ENCODE assay signal across 8 cellular contexts in the genomic region with DNA sequence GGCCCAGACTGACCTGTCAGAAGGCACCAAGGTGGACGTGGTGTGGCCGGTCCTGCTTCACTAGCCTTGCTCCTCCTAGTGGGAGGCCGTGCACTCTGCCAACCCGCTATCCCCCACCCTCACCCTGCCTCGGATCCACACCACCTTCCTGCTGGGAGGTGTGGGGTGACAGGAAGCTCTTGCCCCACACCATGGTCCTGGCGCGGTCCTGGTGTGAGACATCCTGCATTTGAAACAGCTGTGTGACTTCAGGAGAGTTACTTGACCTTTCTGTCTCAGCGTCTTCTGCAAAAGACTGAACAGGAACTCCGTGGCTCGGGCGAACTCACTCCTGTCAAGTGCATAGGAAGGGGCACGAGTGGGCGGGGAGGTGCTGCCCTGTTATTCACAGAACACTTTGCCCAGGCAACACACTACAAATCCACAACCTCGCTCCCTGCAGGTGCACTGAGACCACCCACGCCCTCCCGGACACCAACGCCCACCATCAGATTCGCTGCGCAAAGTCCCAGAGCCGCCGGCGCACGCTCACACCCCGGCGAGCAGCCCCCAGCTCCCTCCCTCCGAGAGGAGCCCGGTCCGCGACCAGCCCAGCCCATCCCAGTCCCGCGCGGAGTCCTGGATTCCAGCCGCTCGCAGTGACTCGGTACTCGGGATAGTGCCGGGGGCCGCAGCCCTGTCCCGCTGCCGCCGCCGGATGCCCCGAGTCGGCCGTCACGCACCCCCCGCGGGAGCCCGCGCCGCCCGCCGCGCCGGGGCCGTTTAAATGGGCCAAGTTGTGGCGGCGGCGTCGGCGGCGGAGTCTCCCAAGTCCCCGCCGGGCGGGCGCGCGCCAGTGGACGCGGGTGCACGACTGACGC. TPM values are rescaled to one million over a fixed set of nuclear protein-coding genes. Genes with fewer than 3 reads are reported as not detected.
DNase-seq lines count a peak whose midpoint lies in the region; ATAC-seq and TF ChIP-seq lines count a peak whose summit lies in the region.
"Had no signal": no experiment of that assay in that cellular context is flagged by ENCODE, and none has a peak within 500 bp of the region (broad histone marks: within the 10 kb centered on the region; RNA-seq: fewer than 3 reads in every experiment).

Gene SAMD11 (plus strand): TSS at position 793 of the 860 bp plus-strand sequence. CDS start 509 bp downstream, outside the sequence.

- H3K4me3 Mint-ChIP-seq in endothelial cell (ENCODE audit: unreplicated experiment) = peak within 1 kb of the TSS; percentile 65

- no peaks in the 10 kb centered on the region for H3K9me2 ChIP-seq in GM23248 (ENCODE audit: insufficient read depth)

- no peaks in the 10 kb centered on the region for H3K36me3 ChIP-seq in GM23248 (ENCODE audit: low read depth)

- DNase-seq in GM23248 (peak; percentile 89), NCI-H345 treated with DMSO at 0.1 percent for 48 hours (lab: John Stamatoyannopoulos, UW; ENCODE audit: unreplicated experiment) (peak; percentile 35), endothelial cell (ENCODE audit: low spot score) (peak; percentile 65), mesenteric fat pad (ENCODE audit: low spot score) (peak; percentile 94)
- peak; percentile 31 for DNase-seq in activated CD8-positive, alpha-beta memory T cell treated with anti-CD3 and anti-CD28 coated beads, Interleukin-2, amount 50 U/mL, for 1 hour (ENCODE audit: extremely low read depth)
- DNase-seq in stimulated activated CD8-positive, alpha-beta memory T cell treated with anti-CD3 and anti-CD28 coated beads, Interleukin-15, amount 100 ng/mL, for 4 hours (ENCODE audit: low read depth in 2 of 2) = peak; percentile 21 to 29

- H3K4me1 Mint-ChIP-seq in endothelial cell (ENCODE audit: unreplicated experiment) = no peaks in the 10 kb centered on the region

- 8 to 13% methylated on average over 29 to 30 of the region's 72 CpGs for WGBS in GM23248 (ENCODE audit: low coverage in 1 of 2, low lambda C conversion rate in 2 of 2, missing lambda C conversion rate in 2 of 2), 2 experiments

- no peak within 1 kb of the TSS for H3K27ac Mint-ChIP-seq in endothelial cell (ENCODE audit: unreplicated experiment)

- H3K27ac ChIP-seq in GM23248 = peak within 1 kb of the TSS; percentile 47
- H3K27ac ChIP-seq: epithelial cell of prostate had no signal

- H3K4me2 ChIP-seq in GM23248 (ENCODE audit: unreplicated experiment) = peak within 1 kb of the TSS; percentile 84

- ATAC-seq in GM19397 (IDR thresholded peaks at IDR 0.05; ENCODE audit: unreplicated experiment) = no peak

- in situ Hi-C loops in GM23248 (cut with MboI) = no loop called here

- peak within 1 kb of the TSS; percentile 77 for H2AFZ ChIP-seq in GM23248

- peak within 1 kb of the TSS; percentile 89 for H3K9ac ChIP-seq in GM23248

- H3K36me3 Mint-ChIP-seq in endothelial cell (ENCODE audit: low read depth, unreplicated experiment) = peaks cover 5% of the 10 kb centered on the region

- H3K79me2 ChIP-seq in GM23248 (ENCODE audit: insufficient read depth) = peaks cover 39% of the 10 kb centered on the region

- peak within 1 kb of the TSS; percentile 78 for H3K4me3 ChIP-seq in GM23248

- TF ChIP-seq CTCF in endothelial cell (IDR thresholded peaks at IDR 0.05; ENCODE audit: unreplicated experiment) = no peak

- H3K27me3 ChIP-seq in GM23248 (replicated peaks; ENCODE audit: insufficient read depth) = no peaks in the 10 kb centered on the region

- H3K9me3 ChIP-seq in GM23248 (ENCODE audit: low read depth) = no peaks in the 10 kb centered on the region

- no peaks in the 10 kb centered on the region for H3K9me3 Mint-ChIP-seq in endothelial cell (ENCODE audit: unreplicated experiment)

- H4K20me1 ChIP-seq in GM23248 (ENCODE audit: insufficient read depth) = no peaks in the 10 kb centered on the region

- no peaks in the 10 kb centered on the region for H3F3A ChIP-seq in GM23248 (ENCODE audit: insufficient read depth)

- H3K27me3 Mint-ChIP-seq in endothelial cell (ENCODE audit: unreplicated experiment) = peaks cover 22% of the 10 kb centered on the region

- peaks cover 10% of the 10 kb centered on the region for H3K4me1 ChIP-seq in GM23248 (ENCODE audit: insufficient read depth)

RNA-seq across cellular contexts. Expression of gene SAMD11, which starts in this region (rescaled TPM):
- total RNA-seq in GM23248 (2014; rRNA removed; shearing (Covaris generic)) = 40.9 and 68.3 TPM in 2 replicates
- 8.0 and 8.2 TPM in 2 replicates for polyA plus RNA-seq in GM23248 (2016; fragmentation: Nextera tagmentation; extraction: Ambion mirVana)
- total RNA-seq in endothelial cell (ENCODE audit: unreplicated experiment) = not detected
- total RNA-seq in mesenteric fat pad = 2.8 TPM

Comparison
In these comparisons a context has a peak if more than half of its experiments do, and no peak if none do; other contexts are left out.
1. RNA of gene SAMD11 (total RNA-seq): 40.9 to 68.3 TPM in GM23248; 2.8 TPM in mesenteric fat pad (single experiment) and not detected in endothelial cell (single experiment); every median in the first group is over 10 times any median in the second.
2. Peak in DNase-seq in endothelial cell; RNA of the gene not detected or under 1 TPM.
3. DNase-seq: peak in every context shown above with its lines; median percentile 94 in mesenteric fat pad; 89 in GM23248; 65 in endothelial cell; 35 in NCI-H345 treated with DMSO at 0.1 percent for 48 hours; 31 in activated CD8-positive, alpha-beta memory T cell treated with anti-CD3 and anti-CD28 coated beads, Interleukin-2, amount 50 U/mL, for 1 hour; 25 in stimulated activated CD8-positive, alpha-beta memory T cell treated with anti-CD3 and anti-CD28 coated beads, Interleukin-15, amount 100 ng/mL, for 4 hours.